14 cellular contexts compared by ENCODE assay signal in genomic region chr5:103424453-103425205, GRCh38.
A peak's percentile ranks its signal among the peaks of the same experiment; 100 is the strongest.
DNase-seq lines count a peak whose midpoint lies in the region; ATAC-seq, FAIRE-seq and TF ChIP-seq lines count a peak whose summit lies in the region.
"Had no signal": no experiment of that assay in that cellular context is flagged by ENCODE, and none has a peak within 500 bp of the region (broad histone marks: within the 10 kb centered on the region; RNA-seq: fewer than 3 reads in every experiment).

No MANE protein-coding gene starts in this region.

- TF ChIP-seq CTCF in pancreas (IDR thresholded peaks at IDR 0.05) = no peak

- intact Hi-C loops in pancreas (cut with DNase I) = no loop called here

- no peaks in the 10 kb centered on the region for H3K9me3 ChIP-seq in pancreas
- H3K9me3 ChIP-seq: gastrocnemius medialis had no signal

- DNase-seq in HS-5 (ENCODE audit: low read depth) (peak; percentile 37), fibroblast of gingiva (ENCODE audit: low read depth) (peak; percentile 31), NCI-H526 treated with DMSO at 0.1 percent for 48 hours (lab: John Stamatoyannopoulos, UW) (no peak), pancreas (no peak), frontal cortex (ENCODE audit: low spot score in 2 of 2) (no peak)
- no peak for DNase-seq in stimulated activated effector memory CD8-positive, alpha-beta T cell treated with anti-CD3 and anti-CD28 coated beads, Interleukin-12 subunit alpha, Interleukin-12 subunit beta, amount 100 ng/mL, for 72 hours (ENCODE audit: low spot score in 2 of 2)
- DNase-seq: gastrocnemius medialis; left colon; NCI-H1436 treated with DMSO at 0.1 percent for 48 hours; stimulated activated CD4-positive, alpha-beta T cell treated with anti-CD3 and anti-CD28 coated beads, Interleukin-2, amount 100 ng/mL, for 24 hours; stimulated activated naive CD8-positive, alpha-beta T cell treated with anti-CD3 and anti-CD28 coated beads, Interleukin-15, Interleukin-2, amounts not matched to agents 100 U/mL and 50 U/mL, for 24 hours had no signal

- no peaks in the 10 kb centered on the region for H3K36me3 Mint-ChIP-seq in stimulated activated effector memory CD8-positive, alpha-beta T cell treated with anti-CD3 and anti-CD28 coated beads, Interleukin-12 subunit alpha, Interleukin-12 subunit beta, amount 100 ng/mL, for 72 hours
- H3K36me3 Mint-ChIP-seq: IgD-negative memory B cell had no signal

- peak; percentile 73 for ATAC-seq in GM18868 (IDR thresholded peaks at IDR 0.05; ENCODE audit: unreplicated experiment)
- peak; percentile 42 for ATAC-seq in stimulated activated effector memory CD8-positive, alpha-beta T cell treated with anti-CD3 and anti-CD28 coated beads, Interleukin-12 subunit alpha, Interleukin-12 subunit beta, amount 100 ng/mL, for 72 hours
- no peak for ATAC-seq in pancreas
- ATAC-seq: gastrocnemius medialis; left colon; stimulated activated naive CD8-positive, alpha-beta T cell treated with anti-CD3 and anti-CD28 coated beads, Interleukin-15, Interleukin-2, amounts not matched to agents 100 U/mL and 50 U/mL, for 24 hours had no signal

- H3K9me3 Mint-ChIP-seq in stimulated activated effector memory CD8-positive, alpha-beta T cell treated with anti-CD3 and anti-CD28 coated beads, Interleukin-12 subunit alpha, Interleukin-12 subunit beta, amount 100 ng/mL, for 72 hours = no peaks in the 10 kb centered on the region
- H3K9me3 Mint-ChIP-seq: central memory CD8-positive, alpha-beta T cell; IgD-negative memory B cell had no signal

- H3K36me3 ChIP-seq in pancreas = no peaks in the 10 kb centered on the region
- H3K36me3 ChIP-seq: gastrocnemius medialis had no signal

- no peaks in the 10 kb centered on the region for H3K4me1 ChIP-seq in pancreas

- no peaks in the 10 kb centered on the region for H3K27me3 ChIP-seq in pancreas
- H3K27me3 ChIP-seq: gastrocnemius medialis had no signal

- H3K4me3 Mint-ChIP-seq in stimulated activated effector memory CD8-positive, alpha-beta T cell treated with anti-CD3 and anti-CD28 coated beads, Interleukin-12 subunit alpha, Interleukin-12 subunit beta, amount 100 ng/mL, for 72 hours = no peak overlapping the region
- H3K4me3 Mint-ChIP-seq: central memory CD8-positive, alpha-beta T cell; IgD-negative memory B cell had no signal

- no peak overlapping the region for H3K4me3 ChIP-seq in pancreas
- H3K4me3 ChIP-seq: gastrocnemius medialis had no signal

- FAIRE-seq in pancreas (lab: Jason Lieb, UNC) (no peak), frontal cortex (lab: Jason Lieb, UNC) (no peak)

- H3K4me1 Mint-ChIP-seq in stimulated activated effector memory CD8-positive, alpha-beta T cell treated with anti-CD3 and anti-CD28 coated beads, Interleukin-12 subunit alpha, Interleukin-12 subunit beta, amount 100 ng/mL, for 72 hours = no peaks in the 10 kb centered on the region
- H3K4me1 Mint-ChIP-seq: central memory CD8-positive, alpha-beta T cell; IgD-negative memory B cell had no signal

- H3K27ac ChIP-seq in pancreas = no peak overlapping the region
- H3K27ac ChIP-seq: gastrocnemius medialis had no signal

- 53 to 71% methylated on average over 5 of the region's 5 CpGs for WGBS in pancreas, 2 donors

- no peak overlapping the region for H3K27ac Mint-ChIP-seq in stimulated activated effector memory CD8-positive, alpha-beta T cell treated with anti-CD3 and anti-CD28 coated beads, Interleukin-12 subunit alpha, Interleukin-12 subunit beta, amount 100 ng/mL, for 72 hours
- H3K27ac Mint-ChIP-seq: IgD-negative memory B cell had no signal

Comparison
In these comparisons a context has a peak if more than half of its experiments do, and no peak if none do; other contexts are left out.
1. ATAC-seq: peak in GM18868 (single experiment) and stimulated activated effector memory CD8-positive, alpha-beta T cell treated with anti-CD3 and anti-CD28 coated beads, Interleukin-12 subunit alpha, Interleukin-12 subunit beta, amount 100 ng/mL, for 72 hours (single experiment); none in pancreas (0 of 4).
2. DNase-seq: peak in HS-5 (single experiment) and fibroblast of gingiva (single experiment); none in stimulated activated effector memory CD8-positive, alpha-beta T cell treated with anti-CD3 and anti-CD28 coated beads, Interleukin-12 subunit alpha, Interleukin-12 subunit beta, amount 100 ng/mL, for 72 hours (0 of 2), NCI-H526 treated with DMSO at 0.1 percent for 48 hours (single experiment), pancreas (0 of 6) and frontal cortex (0 of 2).